10 cellular contexts compared by ENCODE assay signal in the genomic region with DNA sequence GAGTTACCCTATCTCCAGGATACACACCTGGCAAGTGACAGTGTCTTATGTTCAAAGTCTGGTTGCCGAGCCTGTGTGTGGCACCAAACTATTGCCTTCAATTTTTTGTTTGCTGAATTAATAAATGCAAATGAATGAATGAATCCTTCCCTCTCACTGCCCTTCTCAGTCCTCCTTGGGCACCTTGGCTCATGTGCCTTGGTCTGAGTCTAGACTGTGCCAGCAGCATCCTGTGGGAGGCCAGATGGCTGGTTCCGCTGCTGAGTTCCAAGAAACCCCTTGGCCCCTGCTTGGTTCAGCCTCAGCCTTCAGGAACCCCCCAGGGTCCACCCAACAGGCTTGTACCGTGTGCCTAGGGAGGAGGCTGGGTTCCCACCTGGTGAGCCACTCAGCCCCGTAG. TPM values are rescaled to one million over a fixed set of nuclear protein-coding genes. Genes with fewer than 3 reads are reported as not detected.
DNase-seq lines count a peak whose midpoint lies in the region; ATAC-seq and TF ChIP-seq lines count a peak whose summit lies in the region.
"Had no signal": no experiment of that assay in that cellular context is flagged by ENCODE, and none has a peak within 500 bp of the region (broad histone marks: within the 10 kb centered on the region; RNA-seq: fewer than 3 reads in every experiment).

No MANE protein-coding gene starts in this region.

- peak overlapping the region; percentile 94 for H3K27ac ChIP-seq in VCaP

- H3K4me1 Mint-ChIP-seq in T-helper 1 cell treated with Interleukin-12 subunit alpha and Interleukin-12 subunit beta and Interleukin-4 antibody, amounts not matched to agents 30 μg/mL and 1 μg/mL, for 36 hours (ENCODE audit: low read depth), result peaks cover 21% of the 10 kb centered on the region
- peaks cover 24 to 34% of the 10 kb centered on the region in 2 donors for H3K4me1 Mint-ChIP-seq in immature natural killer cell
- peaks cover 28 to 32% of the 10 kb centered on the region in 2 donors for H3K4me1 Mint-ChIP-seq in stimulated activated naive B cell treated with anti-CD40 and anti-IgM and Interleukin-4, amounts not matched to agents 10 μg/mL and 1 μg/mL and 100 μg/mL, for 72 hours

- H3K36me3 Mint-ChIP-seq in T-helper 1 cell treated with Interleukin-12 subunit alpha and Interleukin-12 subunit beta and Interleukin-4 antibody, amounts not matched to agents 30 μg/mL and 1 μg/mL, for 36 hours (ENCODE audit: low read depth), result peaks cover 8% of the 10 kb centered on the region
- H3K36me3 Mint-ChIP-seq in immature natural killer cell, result no peaks in the 10 kb centered on the region
- peaks cover 6 to 8% of the 10 kb centered on the region in 2 donors for H3K36me3 Mint-ChIP-seq in stimulated activated naive B cell treated with anti-CD40 and anti-IgM and Interleukin-4, amounts not matched to agents 10 μg/mL and 1 μg/mL and 100 μg/mL, for 72 hours

- H3K9me3 Mint-ChIP-seq in T-helper 1 cell treated with Interleukin-12 subunit alpha and Interleukin-12 subunit beta and Interleukin-4 antibody, amounts not matched to agents 30 μg/mL and 1 μg/mL, for 36 hours, result no peaks in the 10 kb centered on the region
- H3K9me3 Mint-ChIP-seq in immature natural killer cell, result no peaks in the 10 kb centered on the region
- H3K9me3 Mint-ChIP-seq in stimulated activated naive B cell treated with anti-CD40 and anti-IgM and Interleukin-4, amounts not matched to agents 10 μg/mL and 1 μg/mL and 100 μg/mL, for 72 hours, result no peaks in the 10 kb centered on the region

- DNase-seq in T-helper 1 cell (no peak), immature natural killer cell (no peak), iPS-NIHi11 (ENCODE audit: low spot score) (no peak), NCI-H1105 treated with DMSO at 0.1 percent for 48 hours (lab: John Stamatoyannopoulos, UW) (no peak)
- DNase-seq in stimulated activated naive B cell treated with anti-CD40 and anti-IgM and Interleukin-4, amounts not matched to agents 10 μg/mL and 1 μg/mL and 100 μg/mL, for 72 hours, result no peak
- DNase-seq: 8988T, GF-D8 had no signal

- no peaks in the 10 kb centered on the region for H3K27me3 Mint-ChIP-seq in T-helper 1 cell treated with Interleukin-12 subunit alpha and Interleukin-12 subunit beta and Interleukin-4 antibody, amounts not matched to agents 30 μg/mL and 1 μg/mL, for 36 hours (ENCODE audit: low read depth)
- peaks cover 3 to 14% (median 4%) of the 10 kb centered on the region in 3 donors for H3K27me3 Mint-ChIP-seq in immature natural killer cell (ENCODE audit: low read depth in 3 of 3)
- no peaks in the 10 kb centered on the region for H3K27me3 Mint-ChIP-seq in stimulated activated naive B cell treated with anti-CD40 and anti-IgM and Interleukin-4, amounts not matched to agents 10 μg/mL and 1 μg/mL and 100 μg/mL, for 72 hours

- ATAC-seq in stimulated activated naive B cell treated with anti-CD40 and anti-IgM and Interleukin-4, amounts not matched to agents 10 μg/mL and 1 μg/mL and 100 μg/mL, for 72 hours (replicated peaks), result no peak
- no peak for ATAC-seq in HG03354 (IDR thresholded peaks at IDR 0.05; ENCODE audit: poor library complexity, severe bottlenecking, unreplicated experiment)

- no peak for TF ChIP-seq CTCF in VCaP (conservative IDR thresholded peaks at IDR 0.05)

- H3K27ac Mint-ChIP-seq in T-helper 1 cell treated with Interleukin-12 subunit alpha and Interleukin-12 subunit beta and Interleukin-4 antibody, amounts not matched to agents 30 μg/mL and 1 μg/mL, for 36 hours, result no peak overlapping the region
- H3K27ac Mint-ChIP-seq in immature natural killer cell, result peak overlapping the region in 5 of 6 donors; percentile 68 to 99 (median 98)
- H3K27ac Mint-ChIP-seq in stimulated activated naive B cell treated with anti-CD40 and anti-IgM and Interleukin-4, amounts not matched to agents 10 μg/mL and 1 μg/mL and 100 μg/mL, for 72 hours, result peak overlapping the region; percentile 85

- H3K4me3 Mint-ChIP-seq in T-helper 1 cell treated with Interleukin-12 subunit alpha and Interleukin-12 subunit beta and Interleukin-4 antibody, amounts not matched to agents 30 μg/mL and 1 μg/mL, for 36 hours, result peak overlapping the region; percentile 98
- H3K4me3 Mint-ChIP-seq in immature natural killer cell, result peak overlapping the region; percentile 39 to 97 (median 96)
- peak overlapping the region; percentile 76 to 95 for H3K4me3 Mint-ChIP-seq in stimulated activated naive B cell treated with anti-CD40 and anti-IgM and Interleukin-4, amounts not matched to agents 10 μg/mL and 1 μg/mL and 100 μg/mL, for 72 hours

RNA-seq across cellular contexts. Expression of gene TOB2, which starts 31.0 kb away (rescaled TPM):
- polyA plus RNA-seq in immature natural killer cell, result 10 to 100 TPM in 1 of 3 donors, 1 to 10 TPM in 2; 5.9 to 23.6 (median 8.6) TPM

RNA-seq across cellular contexts. Expression of gene TEF, which starts 33.8 kb away (rescaled TPM):
- 1 to 10 TPM; 1.4 to 3.8 (median 1.8) TPM for polyA plus RNA-seq in immature natural killer cell

RNA-seq across cellular contexts. Expression of gene PHF5A, which starts 52.9 kb away (rescaled TPM):
- 10 to 100 TPM; 26.4 to 31.0 (median 29.9) TPM for polyA plus RNA-seq in immature natural killer cell

RNA-seq across cellular contexts. Expression of gene ACO2, which starts 53.4 kb away (rescaled TPM):
- 100 to 1,000 TPM in 2 of 3 donors, 10 to 100 TPM in 1; 77.1 to 115 (median 111) TPM for polyA plus RNA-seq in immature natural killer cell
